2 cellular contexts compared by ENCODE assay signal in the genomic region with DNA sequence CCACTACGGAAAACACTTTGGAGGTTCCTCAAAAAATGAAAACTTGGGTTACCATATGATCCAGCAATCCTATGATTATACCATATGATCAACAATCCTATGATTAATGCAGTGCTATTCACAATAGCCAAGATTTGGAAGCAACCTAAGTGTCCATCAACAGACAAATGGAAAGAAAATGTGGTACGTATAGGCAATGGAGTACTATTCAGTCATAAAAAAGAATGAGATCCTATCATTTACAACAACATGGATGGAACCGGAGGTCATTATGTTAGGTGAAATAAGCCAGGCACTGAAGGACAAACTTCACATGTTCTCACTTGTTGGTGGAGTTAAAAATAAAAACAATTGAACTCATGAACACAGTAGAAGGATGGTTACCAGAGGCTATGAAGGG.
TF ChIP-seq lines count a peak whose summit lies in the region.

No MANE protein-coding gene starts in this region.

TF ChIP-seq in SK-N-SH, 30 proteins besides CTCF, POLR2A, EP300 and RAD21 (continued from another document):
- TF ChIP-seq, protein P1, sequence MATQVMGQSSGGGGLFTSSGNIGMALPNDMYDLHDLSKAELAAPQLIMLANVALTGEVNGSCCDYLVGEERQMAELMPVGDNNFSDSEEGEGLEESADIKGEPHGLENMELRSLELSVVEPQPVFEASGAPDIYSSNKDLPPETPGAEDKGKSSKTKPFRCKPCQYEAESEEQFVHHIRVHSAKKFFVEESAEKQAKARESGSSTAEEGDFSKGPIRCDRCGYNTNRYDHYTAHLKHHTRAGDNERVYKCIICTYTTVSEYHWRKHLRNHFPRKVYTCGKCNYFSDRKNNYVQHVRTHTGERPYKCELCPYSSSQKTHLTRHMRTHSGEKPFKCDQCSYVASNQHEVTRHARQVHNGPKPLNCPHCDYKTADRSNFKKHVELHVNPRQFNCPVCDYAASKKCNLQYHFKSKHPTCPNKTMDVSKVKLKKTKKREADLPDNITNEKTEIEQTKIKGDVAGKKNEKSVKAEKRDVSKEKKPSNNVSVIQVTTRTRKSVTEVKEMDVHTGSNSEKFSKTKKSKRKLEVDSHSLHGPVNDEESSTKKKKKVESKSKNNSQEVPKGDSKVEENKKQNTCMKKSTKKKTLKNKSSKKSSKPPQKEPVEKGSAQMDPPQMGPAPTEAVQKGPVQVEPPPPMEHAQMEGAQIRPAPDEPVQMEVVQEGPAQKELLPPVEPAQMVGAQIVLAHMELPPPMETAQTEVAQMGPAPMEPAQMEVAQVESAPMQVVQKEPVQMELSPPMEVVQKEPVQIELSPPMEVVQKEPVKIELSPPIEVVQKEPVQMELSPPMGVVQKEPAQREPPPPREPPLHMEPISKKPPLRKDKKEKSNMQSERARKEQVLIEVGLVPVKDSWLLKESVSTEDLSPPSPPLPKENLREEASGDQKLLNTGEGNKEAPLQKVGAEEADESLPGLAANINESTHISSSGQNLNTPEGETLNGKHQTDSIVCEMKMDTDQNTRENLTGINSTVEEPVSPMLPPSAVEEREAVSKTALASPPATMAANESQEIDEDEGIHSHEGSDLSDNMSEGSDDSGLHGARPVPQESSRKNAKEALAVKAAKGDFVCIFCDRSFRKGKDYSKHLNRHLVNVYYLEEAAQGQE (IDR thresholded peaks at IDR 0.05; ENCODE audit: low read depth, low read length) = no peak
- no peak for TF ChIP-seq SIN3A (IDR thresholded peaks at IDR 0.05; ENCODE audit: borderline replicate concordance, low read depth, low read length)

TF ChIP-seq in GM12878, 131 proteins besides CTCF, POLR2A, EP300 and RAD21 (continued from another document):
- TF ChIP-seq ESRRA (IDR thresholded peaks at IDR 0.05; ENCODE audit: low read length) = no peak
- TF ChIP-seq SRF (IDR thresholded peaks at IDR 0.05; ENCODE audit: low read depth in 2 of 2, low read length in 2 of 2) = no peak
